Comparison of ENCODE assay signal across 32 cellular contexts in genomic region chr2:38981061-38981669, GRCh38.
"Had no signal": no experiment of that assay in that cellular context is flagged by ENCODE, and none has a peak within 500 bp of the region (broad histone marks: within the 10 kb centered on the region; RNA-seq: fewer than 3 reads in every experiment).

No MANE protein-coding gene starts in this region.

- H3K27ac ChIP-seq: body of pancreas, esophagus muscularis mucosa, foreskin keratinocyte, gastrocnemius medialis, heart left ventricle had no signal

- H3K27me3 Mint-ChIP-seq: activated CD4-positive, alpha-beta memory T cell treated with anti-CD3 and anti-CD28 coated beads for 36 hours; activated CD4-positive, alpha-beta T cell treated with anti-CD3 and anti-CD28 coated beads for 36 hours; activated CD4-positive, alpha-beta T cell treated with anti-CD3 and anti-CD28 coated beads, Interleukin-2, amount 10 ng/mL, durations not matched to agents 24 days and 14 days; activated CD8-positive, alpha-beta memory T cell treated with anti-CD3 and anti-CD28 coated beads, Interleukin-2, amount 10 ng/mL, durations not matched to agents 7 days and 5 days; activated naive CD4-positive, alpha-beta T cell treated with anti-CD3 and anti-CD28 coated beads, Interleukin-2, amount 10 ng/mL, durations not matched to agents 7 days and 5 days; activated naive CD8-positive, alpha-beta T cell; effector memory CD8-positive, alpha-beta T cell; T-helper 17 cell had no signal

- H3K4me3 Mint-ChIP-seq: activated CD4-positive, alpha-beta memory T cell treated with anti-CD3 and anti-CD28 coated beads for 36 hours; activated CD4-positive, alpha-beta T cell treated with anti-CD3 and anti-CD28 coated beads for 36 hours; activated CD4-positive, alpha-beta T cell treated with anti-CD3 and anti-CD28 coated beads, Interleukin-2, amount 10 ng/mL, durations not matched to agents 24 days and 14 days; activated CD8-positive, alpha-beta memory T cell treated with anti-CD3 and anti-CD28 coated beads, Interleukin-2, amount 10 ng/mL, durations not matched to agents 7 days and 5 days; activated CD8-positive, alpha-beta T cell treated with anti-CD3 and anti-CD28 coated beads, Interleukin-2, amount 10 ng/mL, durations not matched to agents 7 days and 5 days; activated naive CD4-positive, alpha-beta T cell treated with anti-CD3 and anti-CD28 coated beads, Interleukin-2, amount 10 ng/mL, durations not matched to agents 7 days and 5 days; activated naive CD8-positive, alpha-beta T cell; activated T-helper 1 cell treated with anti-CD3 and anti-CD28 coated beads, Interleukin-12 subunit alpha, Interleukin-12 subunit beta, Interleukin-2, Interleukin-4 antibody, amounts not matched to agents 30 ng/mL and 10 ng/mL and 1 ng/mL, durations not matched to agents 14 hours and 24 hours and 36 hours; effector memory CD8-positive, alpha-beta T cell; T-helper 17 cell; T-helper 2 cell treated with Interferon-gamma antibody and Interleukin-4, amounts not matched to agents 5 μg/mL and 100 μg/mL, for 36 hours had no signal

- H3K4me3 ChIP-seq: body of pancreas, esophagus muscularis mucosa, gastrocnemius medialis, heart left ventricle had no signal

- DNase-seq: activated CD4-positive, alpha-beta memory T cell treated with anti-CD3 and anti-CD28 coated beads for 36 hours; activated CD4-positive, alpha-beta T cell treated with anti-CD3 and anti-CD28 coated beads for 36 hours; activated CD4-positive, alpha-beta T cell treated with anti-CD3 and anti-CD28 coated beads, Interleukin-2, amount 10 ng/mL, durations not matched to agents 24 days and 14 days; activated CD4-positive, CD25-positive, alpha-beta regulatory T cell; activated CD4-positive, CD25-positive, alpha-beta regulatory T cell treated with anti-CD3 and anti-CD28 coated beads, Interleukin-2, amount 50 U/mL, for 72 hours; activated CD8-positive, alpha-beta memory T cell treated with anti-CD3 and anti-CD28 coated beads, Interleukin-2, amount 10 ng/mL, durations not matched to agents 7 days and 5 days; activated CD8-positive, alpha-beta memory T cell treated with anti-CD3 and anti-CD28 coated beads, Interleukin-2, amount 50 U/mL, for 4 hours; activated CD8-positive, alpha-beta T cell treated with anti-CD3 and anti-CD28 coated beads, Interleukin-2, amount 10 ng/mL, durations not matched to agents 7 days and 5 days; activated effector memory CD4-positive, alpha-beta T cell treated with anti-CD3 and anti-CD28 coated beads, Interleukin-2, amount 50 U/mL, for 16 hours; activated naive CD4-positive, alpha-beta T cell treated with anti-CD3 and anti-CD28 coated beads, Interleukin-2, amount 10 ng/mL, durations not matched to agents 7 days and 5 days; activated T-cell treated with anti-CD3 and anti-CD28 coated beads, Interleukin-2, amount 50 U/mL, for 1 hour; activated T-cell treated with anti-CD3 and anti-CD28 coated beads, Interleukin-2, amount 50 U/mL, for 48 hours; amniotic stem cell; aorta; body of pancreas; caudate nucleus; cortex of kidney; dermis blood vessel endothelial cell; effector CD4-positive, alpha-beta T cell; effector memory CD8-positive, alpha-beta T cell; erythroblast; foreskin keratinocyte; gastrocnemius medialis; glutamatergic neuron; heart left ventricle; T-helper 17 cell; T1000 had no signal

- H3K9me3 Mint-ChIP-seq: activated CD4-positive, alpha-beta memory T cell treated with anti-CD3 and anti-CD28 coated beads for 36 hours; activated CD4-positive, alpha-beta T cell treated with anti-CD3 and anti-CD28 coated beads, Interleukin-2, amount 10 ng/mL, durations not matched to agents 24 days and 14 days; activated naive CD4-positive, alpha-beta T cell treated with anti-CD3 and anti-CD28 coated beads, Interleukin-2, amount 10 ng/mL, durations not matched to agents 7 days and 5 days; activated T-helper 1 cell treated with anti-CD3 and anti-CD28 coated beads, Interleukin-12 subunit alpha, Interleukin-12 subunit beta, Interleukin-2, Interleukin-4 antibody, amounts not matched to agents 30 ng/mL and 10 ng/mL and 1 ng/mL, durations not matched to agents 14 hours and 24 hours and 36 hours; activated T-helper 2 cell treated with anti-CD3 and anti-CD28 coated beads, Interferon-gamma antibody, Interleukin-2, Interleukin-4, amounts not matched to agents 10 μg/mL and 5 μg/mL and 100 μg/mL, durations not matched to agents 14 hours and 24 hours and 36 hours; effector memory CD8-positive, alpha-beta T cell; T-helper 2 cell treated with Interferon-gamma antibody and Interleukin-4, amounts not matched to agents 5 μg/mL and 100 μg/mL, for 36 hours had no signal

- H3K4me1 Mint-ChIP-seq: activated CD4-positive, alpha-beta T cell treated with anti-CD3 and anti-CD28 coated beads for 36 hours; activated CD4-positive, alpha-beta T cell treated with anti-CD3 and anti-CD28 coated beads, Interleukin-2, amount 10 ng/mL, durations not matched to agents 24 days and 14 days; activated CD8-positive, alpha-beta memory T cell treated with anti-CD3 and anti-CD28 coated beads, Interleukin-2, amount 10 ng/mL, durations not matched to agents 7 days and 5 days; activated naive CD4-positive, alpha-beta T cell treated with anti-CD3 and anti-CD28 coated beads, Interleukin-2, amount 10 ng/mL, durations not matched to agents 7 days and 5 days had no signal

- H3K27ac Mint-ChIP-seq: activated CD4-positive, alpha-beta memory T cell treated with anti-CD3 and anti-CD28 coated beads for 36 hours; activated CD4-positive, alpha-beta T cell treated with anti-CD3 and anti-CD28 coated beads for 36 hours; activated CD4-positive, alpha-beta T cell treated with anti-CD3 and anti-CD28 coated beads, Interleukin-2, amount 10 ng/mL, durations not matched to agents 24 days and 14 days; activated CD8-positive, alpha-beta memory T cell treated with anti-CD3 and anti-CD28 coated beads, Interleukin-2, amount 10 ng/mL, durations not matched to agents 7 days and 5 days; activated CD8-positive, alpha-beta T cell treated with anti-CD3 and anti-CD28 coated beads, Interleukin-2, amount 10 ng/mL, durations not matched to agents 7 days and 5 days; activated naive CD4-positive, alpha-beta T cell treated with anti-CD3 and anti-CD28 coated beads, Interleukin-2, amount 10 ng/mL, durations not matched to agents 7 days and 5 days; activated naive CD8-positive, alpha-beta T cell; activated T-helper 1 cell treated with anti-CD3 and anti-CD28 coated beads, Interleukin-12 subunit alpha, Interleukin-12 subunit beta, Interleukin-2, Interleukin-4 antibody, amounts not matched to agents 30 ng/mL and 10 ng/mL and 1 ng/mL, durations not matched to agents 14 hours and 24 hours and 36 hours; activated T-helper 2 cell treated with anti-CD3 and anti-CD28 coated beads, Interferon-gamma antibody, Interleukin-2, Interleukin-4, amounts not matched to agents 10 μg/mL and 5 μg/mL and 100 μg/mL, durations not matched to agents 14 hours and 24 hours and 36 hours; T-helper 17 cell; T-helper 2 cell treated with Interferon-gamma antibody and Interleukin-4, amounts not matched to agents 5 μg/mL and 100 μg/mL, for 36 hours had no signal

- H3K4me1 ChIP-seq: body of pancreas, esophagus muscularis mucosa, foreskin keratinocyte, gastrocnemius medialis had no signal

- H3K9me3 ChIP-seq: body of pancreas, esophagus muscularis mucosa, gastrocnemius medialis, heart left ventricle had no signal
